Comparison of ENCODE assay signal across 2 cellular contexts in genomic region chr20:32537657-32538525, GRCh38.
TF ChIP-seq lines count a peak whose summit lies in the region.

No MANE protein-coding gene starts in this region.

TF ChIP-seq in SK-N-SH, 30 proteins besides CTCF, POLR2A, EP300 and RAD21 (continued from another document):
- no peak for TF ChIP-seq FOXM1 (IDR thresholded peaks at IDR 0.05; ENCODE audit: low read depth)

TF ChIP-seq in SK-N-SH treated with all-trans-retinoic acid at 6 μM for 48 hours, 23 proteins besides CTCF, POLR2A, EP300 and RAD21 (continued from another document):
- TF ChIP-seq TSHZ2 (CRISPR knock-in tag; IDR thresholded peaks at IDR 0.05): no peak
- TF ChIP-seq ESRRG (CRISPR knock-in tag; IDR thresholded peaks at IDR 0.05): no peak
- no peak for TF ChIP-seq RARB (CRISPR knock-in tag; IDR thresholded peaks at IDR 0.05)
- no peak for TF ChIP-seq ZFP30 (CRISPR knock-in tag; IDR thresholded peaks at IDR 0.05)
- TF ChIP-seq SNAI2 (CRISPR knock-in tag; IDR thresholded peaks at IDR 0.05): no peak
- no peak for TF ChIP-seq PATZ1 (CRISPR knock-in tag; IDR thresholded peaks at IDR 0.05; ENCODE audit: borderline replicate concordance)
- no peak for TF ChIP-seq ZFP3 (CRISPR knock-in tag; IDR thresholded peaks at IDR 0.05)
- no peak for TF ChIP-seq ZC3H10 (CRISPR knock-in tag; IDR thresholded peaks at IDR 0.05)
- TF ChIP-seq CSRNP3 (CRISPR knock-in tag; IDR thresholded peaks at IDR 0.05): no peak
